Comparison of ENCODE assay signal across 14 cellular contexts in the genomic region with DNA sequence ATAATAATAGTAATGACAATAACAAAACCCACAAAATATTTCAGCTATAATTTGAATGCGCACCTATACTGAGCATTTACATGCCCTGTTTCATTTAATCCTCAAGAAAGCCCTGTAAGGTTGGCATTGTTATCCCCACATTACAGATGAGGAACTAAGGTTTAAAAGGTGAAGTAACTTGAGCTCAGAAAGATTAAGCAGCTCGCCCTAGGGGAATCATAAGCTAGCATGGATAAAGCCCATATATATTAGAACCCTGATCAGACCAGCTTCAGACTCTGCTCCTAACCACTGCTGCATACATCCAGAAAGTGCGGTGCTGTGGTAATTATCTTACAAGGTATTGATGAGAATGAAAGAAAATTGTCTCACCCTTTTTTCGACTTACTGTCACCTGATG.
DNase-seq lines count a peak whose midpoint lies in the region; TF ChIP-seq lines count a peak whose summit lies in the region.
"Had no signal": no experiment of that assay in that cellular context is flagged by ENCODE, and none has a peak within 500 bp of the region (broad histone marks: within the 10 kb centered on the region; RNA-seq: fewer than 3 reads in every experiment).

No MANE protein-coding gene starts in this region.

- H3K27ac Mint-ChIP-seq in HFFc6 = peak overlapping the region; percentile 78
- H3K27ac Mint-ChIP-seq in neural progenitor cell = peak overlapping the region; percentile 83
- H3K27ac Mint-ChIP-seq: B cell had no signal

- H2AFZ ChIP-seq in fibroblast of lung (ENCODE audit: low read length) (no peak overlapping the region), neural progenitor cell (replicated peaks) (no peak overlapping the region)

- peaks cover 3% of the 10 kb centered on the region for H3K27me3 Mint-ChIP-seq in HFFc6 (ENCODE audit: insufficient read depth)
- no peaks in the 10 kb centered on the region for H3K27me3 Mint-ChIP-seq in neural progenitor cell (ENCODE audit: insufficient read depth, low read depth)
- H3K27me3 Mint-ChIP-seq: B cell; CD4-positive, CD25-positive, alpha-beta regulatory T cell had no signal

- peaks cover 20% of the 10 kb centered on the region for H3K79me2 ChIP-seq in fibroblast of lung (ENCODE audit: control insufficient read depth, insufficient read depth, low read length)
- peaks cover 29% of the 10 kb centered on the region for H3K79me2 ChIP-seq in neural progenitor cell (ENCODE audit: low read depth)

- DNase-seq in HFFc6 (no peak), SJCRH30 (peak in 1 of 2 experiments; percentile 67), fibroblast of lung (ENCODE audit: low read depth in 2 of 2) (no peak), neural progenitor cell (ENCODE audit: low spot score) (no peak), NCI-H2196 (lab: John Stamatoyannopoulos, UW; ENCODE audit: unreplicated experiment) (no peak), coronary artery (ENCODE audit: low spot score) (no peak), MG63 (no peak)
- no peak for DNase-seq in NK-92 treated with Interleukin-12 subunit alpha and Interleukin-12 subunit beta, amount 100 ng/mL, for 24 hours (lab: John Stamatoyannopoulos, UW)
- DNase-seq: CD4-positive, CD25-positive, alpha-beta regulatory T cell; MV-4-11; NCI-H510A; Peyer's patch had no signal

- H3K9me3 Mint-ChIP-seq in HFFc6 (no peaks in the 10 kb centered on the region), neural progenitor cell (no peaks in the 10 kb centered on the region)
- H3K9me3 Mint-ChIP-seq: CD4-positive, CD25-positive, alpha-beta regulatory T cell had no signal

- no peak overlapping the region for H3K4me3 ChIP-seq in SJCRH30
- no peak overlapping the region for H3K4me3 ChIP-seq in fibroblast of lung (replicated peaks in 1 of 4; ENCODE audit: control extremely low read depth in 1 of 4, insufficient read depth in 1 of 4, low read depth in 3 of 4, low read length in 4 of 4)
- H3K4me3 ChIP-seq in neural progenitor cell = no peak overlapping the region
- no peak overlapping the region for H3K4me3 ChIP-seq in coronary artery
- H3K4me3 ChIP-seq in MG63 = no peak overlapping the region
- H3K4me3 ChIP-seq: Peyer's patch had no signal

- H3K4me3 Mint-ChIP-seq in HFFc6 (0 out of 2 replicates have a peak overlapping the region, but pooled peaks have one; percentile 50), neural progenitor cell (peak overlapping the region; percentile 22)
- H3K4me3 Mint-ChIP-seq: B cell; CD4-positive, CD25-positive, alpha-beta regulatory T cell had no signal

- H3K4me1 Mint-ChIP-seq in HFFc6 (ENCODE audit: low read depth) (peaks cover 50% of the 10 kb centered on the region), neural progenitor cell (peaks cover 67% of the 10 kb centered on the region)
- H3K4me1 Mint-ChIP-seq: B cell had no signal

- H3K36me3 ChIP-seq in SJCRH30 (peaks cover 71% of the 10 kb centered on the region), fibroblast of lung (ENCODE audit: control insufficient read depth, insufficient read depth, low read length) (peaks cover 12% of the 10 kb centered on the region), neural progenitor cell (peaks cover 12% of the 10 kb centered on the region), MG63 (peaks cover 68% of the 10 kb centered on the region)

- H3K4me2 ChIP-seq in fibroblast of lung (ENCODE audit: extremely low read depth, insufficient read depth, low read length) (peak overlapping the region; percentile 26), neural progenitor cell (peak overlapping the region; percentile 25)

- H3K27me3 ChIP-seq in SJCRH30 (no peaks in the 10 kb centered on the region), fibroblast of lung (ENCODE audit: control insufficient read depth, insufficient read depth, low read length) (no peaks in the 10 kb centered on the region), neural progenitor cell (no peaks in the 10 kb centered on the region), MG63 (no peaks in the 10 kb centered on the region)
- H3K27me3 ChIP-seq: Peyer's patch had no signal

- H3F3A ChIP-seq in neural progenitor cell (ENCODE audit: low read depth) = peaks cover 44% of the 10 kb centered on the region

- H3K9me3 ChIP-seq in SJCRH30 (replicated peaks) (no peaks in the 10 kb centered on the region), fibroblast of lung (ENCODE audit: control insufficient read depth, insufficient read depth, low read depth, low read length) (no peaks in the 10 kb centered on the region), neural progenitor cell (ENCODE audit: low read depth) (no peaks in the 10 kb centered on the region), MG63 (no peaks in the 10 kb centered on the region)
- H3K9me3 ChIP-seq: Caco-2, Peyer's patch had no signal

- H4K20me1 ChIP-seq in fibroblast of lung (ENCODE audit: control insufficient read depth, extremely low read depth, insufficient read depth, low read length) (no peaks in the 10 kb centered on the region), neural progenitor cell (ENCODE audit: low read depth) (peaks cover 9% of the 10 kb centered on the region)

- no peak for TF ChIP-seq CTCF in HFFc6 (IDR thresholded peaks at IDR 0.05)
- TF ChIP-seq CTCF in fibroblast of lung (conservative IDR thresholded peaks at IDR 0.05 in 1 of 2, IDR thresholded peaks at IDR 0.05 in 1 of 2; ENCODE audit: low read depth in 1 of 2, low read length in 2 of 2) = no peak
- TF ChIP-seq CTCF in neural progenitor cell (IDR thresholded peaks at IDR 0.05) = no peak
- no peak for TF ChIP-seq CTCF in coronary artery (IDR thresholded peaks at IDR 0.05)

- peaks cover 70% of the 10 kb centered on the region for H3K36me3 Mint-ChIP-seq in HFFc6 (ENCODE audit: low read depth)
- peaks cover 36% of the 10 kb centered on the region for H3K36me3 Mint-ChIP-seq in neural progenitor cell

- H3K4me1 ChIP-seq in SJCRH30 (peaks cover 33% of the 10 kb centered on the region), fibroblast of lung (ENCODE audit: control insufficient read depth, extremely low read depth, insufficient read depth, low read length) (peaks cover 9% of the 10 kb centered on the region), neural progenitor cell (peaks cover 48% of the 10 kb centered on the region)
- H3K4me1 ChIP-seq: Caco-2, Peyer's patch had no signal

- peak overlapping the region; percentile 35; the same call in 1 of the 2 replicates for H3K27ac ChIP-seq in SJCRH30
- H3K27ac ChIP-seq in fibroblast of lung (ENCODE audit: insufficient read depth, low read length) = peak overlapping the region; percentile 53
- H3K27ac ChIP-seq in neural progenitor cell = peak overlapping the region; percentile 14
- no peak overlapping the region for H3K27ac ChIP-seq in coronary artery
- H3K27ac ChIP-seq: Peyer's patch had no signal

- no peak overlapping the region for H3K9ac ChIP-seq in fibroblast of lung (ENCODE audit: insufficient read depth, low read length)
- no peak overlapping the region for H3K9ac ChIP-seq in neural progenitor cell

Comparison
In these comparisons a context has a peak if more than half of its experiments do, and no peak if none do; other contexts are left out.
1. H3K27ac ChIP-seq: peak in SJCRH30 (single experiment), fibroblast of lung (single experiment) and neural progenitor cell (single experiment); none in coronary artery (0 of 2).